Comparison of ENCODE assay signal across 30 cellular contexts in genomic region chr3:9686050-9686384, GRCh38. TPM values are rescaled to one million over a fixed set of nuclear protein-coding genes. Genes with fewer than 3 reads are reported as not detected.
"Had no signal": no experiment of that assay in that cellular context is flagged by ENCODE, and none has a peak within 500 bp of the region (broad histone marks: within the 10 kb centered on the region; RNA-seq: fewer than 3 reads in every experiment).

No MANE protein-coding gene starts in this region.

- H3K27me3 ChIP-seq: adrenal gland, ascending aorta, gastroesophageal sphincter, hepatocyte, right lobe of liver, stomach, tibial artery, upper lobe of right lung had no signal

- H3K27ac ChIP-seq: adrenal gland, ascending aorta, gastroesophageal sphincter, hepatocyte, right lobe of liver, stomach, tibial artery, upper lobe of right lung had no signal

- H3K9me3 Mint-ChIP-seq: activated B cell treated with CpG ODN at 0.5 μM for 24 hours; activated naive CD4-positive, alpha-beta T cell treated with anti-CD3 and anti-CD28 coated beads for 36 hours; activated naive CD8-positive, alpha-beta T cell treated with anti-CD3 and anti-CD28 coated beads for 36 hours; nephron; stimulated activated memory B cell treated with anti-CD40 and anti-IgM and Interleukin-4, amounts not matched to agents 10 μg/mL and 1 μg/mL and 100 μg/mL, for 72 hours; T-cell had no signal

- H3K9me3 ChIP-seq: adrenal gland, ascending aorta, gastroesophageal sphincter, right lobe of liver, stomach, tibial artery, upper lobe of right lung had no signal

- H3K4me1 Mint-ChIP-seq: activated CD8-positive, alpha-beta memory T cell treated with anti-CD3 and anti-CD28 coated beads, Interleukin-2, amount 10 ng/mL, durations not matched to agents 7 days and 5 days; activated naive CD8-positive, alpha-beta T cell treated with anti-CD3 and anti-CD28 coated beads for 36 hours; nephron; T-cell had no signal

- H3K4me3 ChIP-seq: adrenal gland, ascending aorta, gastroesophageal sphincter, hepatocyte, right lobe of liver, stomach, tibial artery, upper lobe of right lung had no signal

- ATAC-seq: activated CD8-positive, alpha-beta memory T cell treated with anti-CD3 and anti-CD28 coated beads, Interleukin-2, amount 10 ng/mL, durations not matched to agents 7 days and 5 days; activated CD8-positive, alpha-beta T cell treated with anti-CD3 and anti-CD28 coated beads, Interleukin-2, amount 10 ng/mL, durations not matched to agents 7 days and 5 days; gastroesophageal sphincter; left ventricle myocardium superior; right lobe of liver; stimulated activated memory B cell treated with anti-CD40 and anti-IgM and Interleukin-4, amounts not matched to agents 10 μg/mL and 1 μg/mL and 100 μg/mL, for 72 hours; T-cell; upper lobe of right lung had no signal

- H3K27ac Mint-ChIP-seq: activated CD8-positive, alpha-beta memory T cell treated with anti-CD3 and anti-CD28 coated beads, Interleukin-2, amount 10 ng/mL, durations not matched to agents 7 days and 5 days; activated CD8-positive, alpha-beta T cell treated with anti-CD3 and anti-CD28 coated beads, Interleukin-2, amount 10 ng/mL, durations not matched to agents 7 days and 5 days; activated naive CD4-positive, alpha-beta T cell treated with anti-CD3 and anti-CD28 coated beads for 36 hours; activated naive CD8-positive, alpha-beta T cell treated with anti-CD3 and anti-CD28 coated beads for 36 hours; nephron; progenitor cell of endocrine pancreas; stimulated activated memory B cell treated with anti-CD40 and anti-IgM and Interleukin-4, amounts not matched to agents 10 μg/mL and 1 μg/mL and 100 μg/mL, for 72 hours had no signal

- H3K4me1 ChIP-seq: ascending aorta, gastroesophageal sphincter, tibial artery, upper lobe of right lung had no signal

- DNase-seq: activated B cell treated with CpG ODN at 0.5 μM for 24 hours; activated CD4-positive, alpha-beta T cell treated with anti-CD3 and anti-CD28 coated beads, Interleukin-2, amount 50 U/mL, for 1 hour; activated CD8-positive, alpha-beta memory T cell treated with anti-CD3 and anti-CD28 coated beads, Interleukin-2, amount 10 ng/mL, durations not matched to agents 7 days and 5 days; activated CD8-positive, alpha-beta T cell treated with anti-CD3 and anti-CD28 coated beads, Interleukin-2, amount 10 ng/mL, durations not matched to agents 7 days and 5 days; activated effector memory CD4-positive, alpha-beta T cell treated with anti-CD3 and anti-CD28 coated beads, Interleukin-2, amount 50 U/mL, for 16 hours; activated naive CD4-positive, alpha-beta T cell treated with anti-CD3 and anti-CD28 coated beads for 36 hours; activated naive CD8-positive, alpha-beta T cell treated with anti-CD3 and anti-CD28 coated beads for 36 hours; caudate nucleus; islet precursor cell; left ventricle myocardium superior; right lobe of liver; stimulated activated CD4-positive, alpha-beta T cell treated with anti-CD3 and anti-CD28 coated beads, Interleukin-12 subunit alpha, Interleukin-12 subunit beta, amount 100 ng/mL, for 4 hours; stimulated activated CD4-positive, alpha-beta T cell treated with anti-CD3 and anti-CD28 coated beads, Interleukin-4, amount 100 ng/mL, for 24 hours; stomach; T-cell; tibial artery; upper lobe of right lung had no signal

- H3K27me3 Mint-ChIP-seq: activated B cell treated with CpG ODN at 0.5 μM for 24 hours; activated CD8-positive, alpha-beta memory T cell treated with anti-CD3 and anti-CD28 coated beads, Interleukin-2, amount 10 ng/mL, durations not matched to agents 7 days and 5 days; activated naive CD8-positive, alpha-beta T cell treated with anti-CD3 and anti-CD28 coated beads for 36 hours; progenitor cell of endocrine pancreas; stimulated activated memory B cell treated with anti-CD40 and anti-IgM and Interleukin-4, amounts not matched to agents 10 μg/mL and 1 μg/mL and 100 μg/mL, for 72 hours; T-cell had no signal

- H3K4me3 Mint-ChIP-seq: activated B cell treated with CpG ODN at 0.5 μM for 24 hours; activated CD8-positive, alpha-beta memory T cell treated with anti-CD3 and anti-CD28 coated beads, Interleukin-2, amount 10 ng/mL, durations not matched to agents 7 days and 5 days; activated CD8-positive, alpha-beta T cell treated with anti-CD3 and anti-CD28 coated beads, Interleukin-2, amount 10 ng/mL, durations not matched to agents 7 days and 5 days; activated naive CD4-positive, alpha-beta T cell treated with anti-CD3 and anti-CD28 coated beads for 36 hours; activated naive CD8-positive, alpha-beta T cell treated with anti-CD3 and anti-CD28 coated beads for 36 hours; nephron; stimulated activated memory B cell treated with anti-CD40 and anti-IgM and Interleukin-4, amounts not matched to agents 10 μg/mL and 1 μg/mL and 100 μg/mL, for 72 hours; T-cell had no signal

RNA-seq across cellular contexts. Expression of gene CPNE9, which starts 17.6 kb away (rescaled TPM):
- total RNA-seq: activated CD8-positive, alpha-beta memory T cell treated with anti-CD3 and anti-CD28 coated beads, Interleukin-2, amount 10 ng/mL, durations not matched to agents 7 days and 5 days; activated CD8-positive, alpha-beta T cell treated with anti-CD3 and anti-CD28 coated beads, Interleukin-2, amount 10 ng/mL, durations not matched to agents 7 days and 5 days; activated naive CD4-positive, alpha-beta T cell treated with anti-CD3 and anti-CD28 coated beads for 36 hours; activated naive CD8-positive, alpha-beta T cell treated with anti-CD3 and anti-CD28 coated beads for 36 hours; ascending aorta; epithelial cell of proximal tubule; fibroblast of villous mesenchyme; hepatocyte; left ventricle myocardium superior; lung microvascular endothelial cell; mesenteric fat pad; osteoblast; renal cortical epithelial cell; right lobe of liver; stomach had no signal
